ENCODE assay signal across 19 cellular contexts in the genomic region with DNA sequence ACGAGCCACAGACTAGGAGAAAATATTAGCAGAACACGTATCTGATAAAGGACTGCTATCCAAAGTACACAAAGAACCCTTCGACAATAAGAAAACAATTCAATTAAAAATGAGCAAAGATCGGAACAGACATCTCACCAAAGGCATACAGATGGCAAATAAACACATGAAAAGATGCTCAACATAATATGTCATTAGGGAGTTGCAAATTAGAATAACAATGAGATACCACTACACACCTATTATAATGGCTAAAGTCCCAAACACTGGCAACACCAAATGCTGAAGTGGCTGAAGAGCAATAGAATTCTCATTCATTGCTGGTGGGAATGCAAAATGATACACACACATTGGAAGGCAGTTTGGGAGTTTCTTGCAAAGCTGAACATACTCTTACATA. TPM values are rescaled to one million over a fixed set of nuclear protein-coding genes. Genes with fewer than 3 reads are reported as not detected.
DNase-seq lines count a peak whose midpoint lies in the region; ATAC-seq, FAIRE-seq and TF ChIP-seq lines count a peak whose summit lies in the region.
"Had no signal": no experiment of that assay in that cellular context is flagged by ENCODE, and none has a peak within 500 bp of the region (broad histone marks: within the 10 kb centered on the region; RNA-seq: fewer than 3 reads in every experiment).

No MANE protein-coding gene starts in this region.

- H4K8ac ChIP-seq in H1 (ENCODE audit: extremely low read depth, insufficient read depth, low read length) = no peak overlapping the region

- H4K5ac ChIP-seq in H1 (ENCODE audit: insufficient read length, low read depth, low read length) = no peak overlapping the region

- no peaks in the 10 kb centered on the region for H3K9me3 ChIP-seq in HUES48 (ENCODE audit: control insufficient read depth, insufficient read depth, low read length)
- no peaks in the 10 kb centered on the region for H3K9me3 ChIP-seq in H1 (ENCODE audit: insufficient read depth in 2 of 2, low read depth in 1 of 2, low read length in 1 of 2)

- no peak overlapping the region for H2AK5ac ChIP-seq in H1 (ENCODE audit: low read depth, low read length)

- no peak overlapping the region for H2BK15ac ChIP-seq in H1 (ENCODE audit: low read length)

- no peak overlapping the region for H3K14ac ChIP-seq in H1 (ENCODE audit: insufficient read length)

- no peaks in the 10 kb centered on the region for H3K36me3 Mint-ChIP-seq in GM23338 (ENCODE audit: low read depth)
- H3K36me3 Mint-ChIP-seq: CD4-positive, alpha-beta memory T cell had no signal

- no peak overlapping the region for H3K4ac ChIP-seq in H1 (replicated peaks; ENCODE audit: insufficient read length, low read depth, low read length)

- H3K79me1 ChIP-seq in H1 (ENCODE audit: low read depth, low read length) = no peaks in the 10 kb centered on the region

- H4K20me1 ChIP-seq in GM23338 (replicated peaks; ENCODE audit: insufficient read depth) (no peaks in the 10 kb centered on the region), H1 (replicated peaks in 1 of 2; ENCODE audit: control insufficient read depth in 1 of 2, insufficient read depth in 2 of 2, low read length in 2 of 2) (peaks cover 0 to 2% of the 10 kb centered on the region in 2 experiments)

- H3K27me3 ChIP-seq in GM23338 (ENCODE audit: insufficient read depth) = no peaks in the 10 kb centered on the region
- no peaks in the 10 kb centered on the region for H3K27me3 ChIP-seq in HUES48 (ENCODE audit: control insufficient read depth, insufficient read depth, low read length)
- H3K27me3 ChIP-seq in H1 (replicated peaks in 1 of 4; ENCODE audit: control insufficient read depth in 3 of 4, extremely low read depth in 1 of 4, insufficient read depth in 3 of 4, low read length in 3 of 4) = no peaks in the 10 kb centered on the region

- H3K79me2 ChIP-seq in GM23338 (replicated peaks; ENCODE audit: insufficient read depth) (no peaks in the 10 kb centered on the region), H1 (ENCODE audit: control insufficient read depth in 1 of 2, insufficient read depth in 2 of 2, low read length in 2 of 2) (no peaks in the 10 kb centered on the region)

- CTCF ChIA-PET in H1 (lab: Charles Lee; ENCODE audit: partially characterized antibody) = interaction anchor here (1.7 to 23.0 kb wide), 3 partner anchors 13 to 293 kb away, joined by 3 to 389 read pairs (median 135); no protein-coding TSS in a partner anchor

- H2BK120ac ChIP-seq in H1 (replicated peaks; ENCODE audit: low read depth, low read length) = no peak overlapping the region

- no peak overlapping the region for H3K9ac ChIP-seq in HUES48 (ENCODE audit: low read depth, low read length)
- H3K9ac ChIP-seq in H1 (replicated peaks in 1 of 4; ENCODE audit: extremely low read depth in 1 of 4, low read depth in 3 of 4, low read length in 3 of 4) = no peak overlapping the region
- H3K9ac ChIP-seq: GM23248 had no signal

- WGBS in H1 (ENCODE audit: extremely low coverage in 1 of 2, insufficient coverage in 1 of 2, insufficient read length in 1 of 2, insufficient replicate concordance in 2 of 2, low coverage in 1 of 2, low lambda C conversion rate in 2 of 2, missing lambda C conversion rate in 1 of 2), 2 experiments = 59% methylated on average over 4 of the region's 4 CpGs; no CpG with 5 or more reads in 1 of the 2 experiments

- H3K27ac Mint-ChIP-seq in GM23338 = no peak overlapping the region
- H3K27ac Mint-ChIP-seq: CD4-positive, alpha-beta memory T cell had no signal

- no peak overlapping the region for H3K23ac ChIP-seq in H1 (ENCODE audit: insufficient read length)

- no peaks in the 10 kb centered on the region for H3K9me2 ChIP-seq in GM23338 (ENCODE audit: insufficient read depth)

- H3K27me3 Mint-ChIP-seq in GM23338 (ENCODE audit: insufficient read depth, low read depth, poor library complexity) = peaks cover 12% of the 10 kb centered on the region
- H3K27me3 Mint-ChIP-seq: CD4-positive, alpha-beta memory T cell had no signal

- H3F3A ChIP-seq in GM23338 (replicated peaks; ENCODE audit: low read depth) = no peaks in the 10 kb centered on the region

- 0 out of 3 replicates have a peak overlapping the region, but pooled peaks have one; percentile 0 for H3K4me3 Mint-ChIP-seq in GM23338
- H3K4me3 Mint-ChIP-seq: CD4-positive, alpha-beta memory T cell had no signal

- H4K91ac ChIP-seq in H1 (replicated peaks; ENCODE audit: insufficient read length, low read length) = no peak overlapping the region

- POLR2A ChIA-PET in H1 (lab: Charles Lee; ENCODE audit: partially characterized antibody) = no interaction called here

- H2BK5ac ChIP-seq in H1 (ENCODE audit: low read depth, low read length) = no peak overlapping the region

- no peak overlapping the region for H3K56ac ChIP-seq in H1 (replicated peaks; ENCODE audit: insufficient read length, low read depth, low read length)

- TF ChIP-seq CTCF in GM23338 (conservative IDR thresholded peaks at IDR 0.05; ENCODE audit: low read depth in 2 of 2) (no peak), H1 (IDR thresholded peaks at IDR 0.05; ENCODE audit: control extremely low read depth in 1 of 3, insufficient read depth in 1 of 3, low read depth in 1 of 3, low read length in 3 of 3) (no peak)

- no peak overlapping the region for H3K27ac ChIP-seq in GM23338 (ENCODE audit: low read depth)
- H3K27ac ChIP-seq in HUES48 (ENCODE audit: low read depth, low read length) = no peak overlapping the region
- H3K27ac ChIP-seq in H1 (ENCODE audit: low read depth, low read length) = no peak overlapping the region
- H3K27ac ChIP-seq: GM23248 had no signal

- no peak for ATAC-seq in GM23338
- ATAC-seq in HG03025 (IDR thresholded peaks at IDR 0.05; ENCODE audit: low FRiP score, unreplicated experiment) = no peak
- ATAC-seq: HCT116 had no signal

- peak overlapping the region; percentile 40; the same call in 1 of the 2 replicates for H3K4me2 ChIP-seq in GM23338
- H3K4me2 ChIP-seq in H1 (ENCODE audit: insufficient read depth in 1 of 2, low read depth in 2 of 2, low read length in 2 of 2) = peak overlapping the region; percentile 32 to 33; a peak in 3 of 4 replicates

- H3K4me1 ChIP-seq in GM23338 (ENCODE audit: insufficient read depth) (peaks cover 32% of the 10 kb centered on the region), HUES48 (ENCODE audit: control insufficient read depth, insufficient read depth, low read length) (peaks cover 37% of the 10 kb centered on the region), H1 (replicated peaks in 1 of 4; ENCODE audit: control insufficient read depth in 3 of 4, insufficient read depth in 4 of 4, low read length in 3 of 4) (peaks cover 0 to 23% (median 8%) of the 10 kb centered on the region in 4 experiments; a peak in 5 of 7 replicates)

- no peak overlapping the region for H2AFZ ChIP-seq in GM23338
- H2AFZ ChIP-seq in H1 (ENCODE audit: low read length) = no peak overlapping the region
- H2AFZ ChIP-seq: GM23248 had no signal

- H3K9me3 Mint-ChIP-seq in GM23338 = no peaks in the 10 kb centered on the region
- H3K9me3 Mint-ChIP-seq: CD4-positive, alpha-beta memory T cell had no signal

- TF ChIP-seq EP300 in H1 (IDR thresholded peaks at IDR 0.05; ENCODE audit: borderline replicate concordance in 1 of 2, low read depth in 2 of 2, low read length in 2 of 2) = no peak

- no peak overlapping the region for H2BK12ac ChIP-seq in H1 (ENCODE audit: low read depth, low read length)

- no peak overlapping the region for H3K4me3 ChIP-seq in GM23338
- 0 out of 2 replicates have a peak overlapping the region, but pooled peaks have one; percentile 11 for H3K4me3 ChIP-seq in HUES48 (ENCODE audit: low read depth, low read length)
- no peak overlapping the region for H3K4me3 ChIP-seq in H1 (ENCODE audit: extremely low read depth in 1 of 4, insufficient read depth in 2 of 4, low read depth in 3 of 4, low read length in 4 of 4)
- H3K4me3 ChIP-seq: GM23248 had no signal

- H3K36me3 ChIP-seq in GM23338 (ENCODE audit: insufficient read depth) (no peaks in the 10 kb centered on the region), HUES48 (ENCODE audit: control insufficient read depth, insufficient read depth, low read length) (no peaks in the 10 kb centered on the region), H1 (ENCODE audit: control insufficient read depth in 2 of 4, insufficient read depth in 4 of 4, low read length in 3 of 4) (no peaks in the 10 kb centered on the region)

- no peak for TF ChIP-seq POLR2A in GM12891 (IDR thresholded peaks at IDR 0.05; ENCODE audit: low read depth, low read length)
- TF ChIP-seq POLR2A in H1 (IDR thresholded peaks at IDR 0.05; ENCODE audit: control extremely low read depth in 1 of 2, low read depth in 2 of 2, low read length in 2 of 2) = no peak
- TF ChIP-seq POLR2A in GM12892 (IDR thresholded peaks at IDR 0.05; ENCODE audit: low read depth, low read length) = no peak

- H3K4me1 Mint-ChIP-seq in GM23338 = peaks cover 53% of the 10 kb centered on the region

- H2BK20ac ChIP-seq in H1 (ENCODE audit: low read length) = no peak overlapping the region

- no peak for TF ChIP-seq RAD21 in H1 (IDR thresholded peaks at IDR 0.05 in 1 of 2, conservative IDR thresholded peaks at IDR 0.05 in 1 of 2; ENCODE audit: low read depth in 2 of 2, low read length in 2 of 2)

- FAIRE-seq in GM12891 (lab: Jason Lieb, UNC) (peak; percentile 26), H1 (lab: Jason Lieb, UNC) (no peak), GM12892 (lab: Jason Lieb, UNC) (no peak)
- FAIRE-seq: GM19239, H54 had no signal

- no peak for DNase-seq in GM12891 (ENCODE audit: insufficient read length, low spot score)
- no peak for DNase-seq in GM23338 (ENCODE audit: low spot score)
- DNase-seq in H1 (ENCODE audit: low read depth in 1 of 2, low spot score in 2 of 2) = no peak
- no peak for DNase-seq in SKM-1 (lab: John Stamatoyannopoulos, UW; ENCODE audit: unreplicated experiment)
- no peak for DNase-seq in activated T-cell treated with anti-CD3 and anti-CD28 coated beads, Interleukin-2, amount 50 U/mL, for 1 hour
- no peak for DNase-seq in GM12892 (ENCODE audit: insufficient read length)
- DNase-seq: C1 segment of cervical spinal cord; Calu3; CD4-positive, alpha-beta memory T cell; COR-L47; DMS53; DMS79 treated with DMSO at 0.1 percent for 48 hours; GF-D8; GM23248 had no signal

- H3K23me2 ChIP-seq in H1 (ENCODE audit: low read depth, low read length) = no peaks in the 10 kb centered on the region; the same call in 1 of the 2 replicates

- H3K18ac ChIP-seq in H1 (ENCODE audit: extremely low read depth, low read length) = no peak overlapping the region

RNA-seq across cellular contexts. Expression of a gene that starts 33.1 kb away (rescaled TPM):
- polyA plus RNA-seq in GM12891 (2012; ENCODE audit: low read depth, missing spikeins) = 16.5 TPM
- total RNA-seq in GM23338 (2014; rRNA removed; shearing (Covaris generic)) = 6.2 and 6.6 TPM in 2 replicates
- 6.4 and 6.7 TPM in 2 replicates for polyA plus RNA-seq in GM23338 (2016; fragmentation: Nextera tagmentation; extraction: Ambion mirVana)
- total RNA-seq in H1 (2021; fragmentation: NEBNext Ultra II Directional; extraction: Animal tissue kit (Norgen Biotek cat#: 25700)) = 4.5 and 5.7 TPM in 2 replicates
- 2.9 and 3.5 TPM in 2 replicates for polyA plus RNA-seq in H1 (2011; rRNA removed)
- polyA plus RNA-seq in H1 (2011; cell fraction: cytosol; rRNA removed) = 2.8 TPM
- 4.9 TPM for polyA plus RNA-seq in H1 (2011; cell fraction: nucleus; rRNA removed)
- polyA plus RNA-seq in H1 (2012, experiment 1 of 2) = 3.8 to 5.6 TPM (median 4.6 TPM) in 4 replicates
- polyA plus RNA-seq in H1 (2012, experiment 2 of 2) = 0.83 TPM
- 4.6 TPM for polyA plus RNA-seq in H1 (2013, experiment 1 of 2)
- polyA plus RNA-seq in H1 (2013, experiment 2 of 2) = 4.4 TPM
- 3.9 and 5.4 TPM in 2 replicates for polyA minus RNA-seq in H1 (2011; rRNA and poly(A)+ RNA removed)
- polyA minus RNA-seq in H1 (2011; cell fraction: cytosol; rRNA and poly(A)+ RNA removed) = 4.2 TPM
- polyA minus RNA-seq in H1 (2011; cell fraction: nucleus; rRNA and poly(A)+ RNA removed) = 13.4 TPM
- 21.0 TPM for polyA plus RNA-seq in GM12892 (2012; ENCODE audit: missing spikeins)
